Comparison of ENCODE assay signal across 15 cellular contexts in the genomic region with DNA sequence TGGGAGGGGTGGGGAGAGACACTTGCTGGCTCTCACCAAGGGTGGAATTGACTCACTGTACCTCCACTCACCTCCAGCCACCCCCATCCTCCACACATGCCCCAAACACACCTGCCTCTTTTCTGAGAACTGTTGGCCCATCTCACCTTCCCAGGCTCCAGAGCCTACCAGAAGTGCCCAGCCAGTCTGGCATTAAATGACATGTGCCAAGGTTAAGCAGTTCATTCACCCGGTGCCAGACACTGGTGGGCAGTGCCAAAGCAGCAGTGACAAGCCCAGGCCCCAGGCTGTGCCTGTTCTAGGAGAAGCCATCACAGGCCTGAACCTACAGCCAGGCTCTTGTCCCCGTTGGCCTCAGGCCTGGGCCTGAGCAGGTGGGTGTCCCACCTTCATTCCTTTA.
"Had no signal": no experiment of that assay in that cellular context is flagged by ENCODE, and none has a peak within 500 bp of the region (broad histone marks: within the 10 kb centered on the region; RNA-seq: fewer than 3 reads in every experiment).

No MANE protein-coding gene starts in this region.

- H3K9me3 ChIP-seq: esophagus squamous epithelium, tibial artery, vagina had no signal

- H3K4me3 ChIP-seq: dorsolateral prefrontal cortex, esophagus squamous epithelium, smooth muscle cell, tibial artery, vagina had no signal

- H3K27me3 ChIP-seq: dorsolateral prefrontal cortex, esophagus squamous epithelium, tibial artery, vagina had no signal

- DNase-seq: activated CD4-positive, alpha-beta T cell treated with anti-CD3 and anti-CD28 coated beads, Interleukin-2, amount 50 U/mL, for 4 hours; activated T-cell treated with anti-CD3 and anti-CD28 coated beads, Interleukin-2, amount 50 U/mL, for 4 hours; esophagus squamous epithelium; foreskin fibroblast; glutamatergic neuron; mesendoderm; nephron progenitor cell; T-helper 2 cell; tibial artery had no signal

- H3K4me2 ChIP-seq: smooth muscle cell had no signal

- ATAC-seq: activated T-cell treated with anti-CD3 and anti-CD28 coated beads, Interleukin-2, amount 50 U/mL, for 4 hours had no signal

- H3K27ac ChIP-seq: esophagus squamous epithelium, tibial artery, vagina had no signal

- FAIRE-seq: endometrium, islet of Langerhans, TTC549 had no signal
